2 cellular contexts compared by ENCODE assay signal in genomic region chr22:39299829-39300178, GRCh38.
TF ChIP-seq lines count a peak whose summit lies in the region.

No MANE protein-coding gene starts in this region.

TF ChIP-seq in Ishikawa, 13 proteins besides CTCF, POLR2A, EP300 and RAD21:
- TF ChIP-seq CREB1 (IDR thresholded peaks at IDR 0.05; ENCODE audit: low read depth) (no peak), ZBTB7A (IDR thresholded peaks at IDR 0.05; ENCODE audit: low read depth) (peak; percentile 30), TCF12 (IDR thresholded peaks at IDR 0.05; ENCODE audit: low read depth) (peak; percentile 36; the same call in 1 of the 2 replicates), TAF1 (IDR thresholded peaks at IDR 0.05; ENCODE audit: low read depth) (no peak), USF1 (IDR thresholded peaks at IDR 0.05) (no peak), FOXM1 (IDR thresholded peaks at IDR 0.05; ENCODE audit: borderline replicate concordance, low read depth) (no peak), REST (IDR thresholded peaks at IDR 0.05; ENCODE audit: low read depth) (no peak), NFIC (IDR thresholded peaks at IDR 0.05) (no peak; the same call in none of the 2 replicates), EGR1 (IDR thresholded peaks at IDR 0.05) (no peak), YY1 (IDR thresholded peaks at IDR 0.05; ENCODE audit: low read depth) (peak; percentile 68), MAX (IDR thresholded peaks at IDR 0.05) (0 out of 2 replicates have a peak, but pooled peaks have one; percentile 38), CEBPB (IDR thresholded peaks at IDR 0.05) (no peak), TEAD4 (IDR thresholded peaks at IDR 0.05) (no peak)

TF ChIP-seq in H1, 55 proteins besides CTCF, POLR2A, EP300 and RAD21:
- TF ChIP-seq BCL11A (IDR thresholded peaks at IDR 0.05; ENCODE audit: low read depth in 2 of 2, low read length in 2 of 2) (no peak), SRF (IDR thresholded peaks at IDR 0.05; ENCODE audit: low read depth, low read length) (no peak), KDM1A (IDR thresholded peaks at IDR 0.05; ENCODE audit: borderline replicate concordance, low read length) (peak; percentile 96), TCF12 (IDR thresholded peaks at IDR 0.05; ENCODE audit: low read depth, low read length) (no peak), TAF1 (IDR thresholded peaks at IDR 0.05; ENCODE audit: low read depth, low read length) (0 out of 2 replicates have a peak, but pooled peaks have one; percentile 17), SP1 (IDR thresholded peaks at IDR 0.05; ENCODE audit: low read depth, low read length) (peak; percentile 44; the same call in 1 of the 2 replicates), MAFK (IDR thresholded peaks at IDR 0.05; ENCODE audit: low read depth, low read length) (no peak)
